In genomic region chr12:116431677-116432300, GRCh38 we compare ENCODE assay signal across 20 cellular contexts.
"Had no signal": no experiment of that assay in that cellular context is flagged by ENCODE, and none has a peak within 500 bp of the region (broad histone marks: within the 10 kb centered on the region; RNA-seq: fewer than 3 reads in every experiment).

No MANE protein-coding gene starts in this region.

- H3K4me1 Mint-ChIP-seq: activated B cell treated with CpG ODN at 0.5 μM for 24 hours had no signal

- H3K4me3 Mint-ChIP-seq: activated B cell treated with CpG ODN at 0.5 μM for 24 hours; activated naive CD8-positive, alpha-beta T cell treated with anti-CD3 and anti-CD28 coated beads for 36 hours; activated T-helper 1 cell treated with anti-CD3 and anti-CD28 coated beads, Interleukin-12 subunit alpha, Interleukin-12 subunit beta, Interleukin-2, Interleukin-4 antibody, amounts not matched to agents 30 ng/mL and 10 ng/mL and 1 ng/mL, durations not matched to agents 14 hours and 24 hours and 36 hours; brain; effector memory CD8-positive, alpha-beta T cell; naive thymus-derived CD8-positive, alpha-beta T cell had no signal

- H3K27ac Mint-ChIP-seq: activated B cell treated with CpG ODN at 0.5 μM for 24 hours; activated naive CD8-positive, alpha-beta T cell treated with anti-CD3 and anti-CD28 coated beads for 36 hours; activated T-helper 1 cell treated with anti-CD3 and anti-CD28 coated beads, Interleukin-12 subunit alpha, Interleukin-12 subunit beta, Interleukin-2, Interleukin-4 antibody, amounts not matched to agents 30 ng/mL and 10 ng/mL and 1 ng/mL, durations not matched to agents 14 hours and 24 hours and 36 hours; effector memory CD8-positive, alpha-beta T cell; naive thymus-derived CD8-positive, alpha-beta T cell had no signal

- H3K27ac ChIP-seq: epithelial cell of prostate, gastrocnemius medialis, heart right ventricle, prostate gland, tibial nerve had no signal

- H3K9me3 ChIP-seq: gastrocnemius medialis, prostate gland, tibial nerve had no signal

- DNase-seq: activated B cell treated with CpG ODN at 0.5 μM for 24 hours; activated CD4-positive, alpha-beta T cell treated with anti-CD3 and anti-CD28 coated beads for 48 hours; activated CD8-positive, alpha-beta memory T cell treated with anti-CD3 and anti-CD28 coated beads for 24 hours; activated naive CD8-positive, alpha-beta T cell treated with anti-CD3 and anti-CD28 coated beads for 36 hours; effector memory CD8-positive, alpha-beta T cell; gastrocnemius medialis; heart right ventricle; naive thymus-derived CD8-positive, alpha-beta T cell; nucleus accumbens; small intestine; stimulated activated CD4-positive, alpha-beta T cell treated with anti-CD3 and anti-CD28 coated beads, Interleukin-4, amount 100 ng/mL, for 24 hours; stimulated activated naive CD4-positive, alpha-beta T cell; substantia nigra had no signal

- ATAC-seq: effector memory CD8-positive, alpha-beta T cell; gastrocnemius medialis; heart right ventricle; left lobe of liver; naive thymus-derived CD8-positive, alpha-beta T cell; right cardiac atrium had no signal

- H3K4me1 ChIP-seq: prostate gland had no signal

- H3K36me3 Mint-ChIP-seq: brain; naive thymus-derived CD8-positive, alpha-beta T cell had no signal

- H3K4me3 ChIP-seq: gastrocnemius medialis, heart right ventricle, prostate gland, tibial nerve had no signal

- H3K36me3 ChIP-seq: gastrocnemius medialis, heart right ventricle, prostate gland, tibial nerve had no signal

- H3K27me3 Mint-ChIP-seq: activated B cell treated with CpG ODN at 0.5 μM for 24 hours; activated naive CD8-positive, alpha-beta T cell treated with anti-CD3 and anti-CD28 coated beads for 36 hours had no signal

- H3K9me3 Mint-ChIP-seq: activated B cell treated with CpG ODN at 0.5 μM for 24 hours; activated naive CD8-positive, alpha-beta T cell treated with anti-CD3 and anti-CD28 coated beads for 36 hours; activated T-helper 1 cell treated with anti-CD3 and anti-CD28 coated beads, Interleukin-12 subunit alpha, Interleukin-12 subunit beta, Interleukin-2, Interleukin-4 antibody, amounts not matched to agents 30 ng/mL and 10 ng/mL and 1 ng/mL, durations not matched to agents 14 hours and 24 hours and 36 hours; effector memory CD8-positive, alpha-beta T cell; naive thymus-derived CD8-positive, alpha-beta T cell had no signal

- H3K27me3 ChIP-seq: heart right ventricle, tibial nerve had no signal
